9 cellular contexts compared by ENCODE assay signal in genomic region chr7:37336259-37336658, GRCh38.
DNase-seq lines count a peak whose midpoint lies in the region; ATAC-seq and TF ChIP-seq lines count a peak whose summit lies in the region.
"Had no signal": no experiment of that assay in that cellular context is flagged by ENCODE, and none has a peak within 500 bp of the region (broad histone marks: within the 10 kb centered on the region; RNA-seq: fewer than 3 reads in every experiment).

No MANE protein-coding gene starts in this region.

- H3K27me3 Mint-ChIP-seq in activated T-helper 2 cell treated with anti-CD3 and anti-CD28 coated beads, Interferon-gamma antibody, Interleukin-2, Interleukin-4, amounts not matched to agents 10 μg/mL and 5 μg/mL and 100 μg/mL, durations not matched to agents 14 hours and 24 hours and 36 hours (ENCODE audit: low read depth) = no peaks in the 10 kb centered on the region

- POLR2A ChIA-PET in HEK293T (lab: Yijun Ruan, JAX) = no interaction called here

- H3K36me3 ChIP-seq in GM06990 (ENCODE audit: control insufficient read depth, insufficient read depth, low read length) = peaks cover 1% of the 10 kb centered on the region; the same call in 1 of the 2 replicates
- H3K36me3 ChIP-seq: sigmoid colon had no signal

- TF ChIP-seq CTCF in GM06990 (IDR thresholded peaks at IDR 0.05; ENCODE audit: insufficient read depth, low read length, poor library complexity, severe bottlenecking) (no peak), foreskin fibroblast (IDR thresholded peaks at IDR 0.05; ENCODE audit: low read depth, low read length) (no peak)

- H3K4me3 ChIP-seq in GM06990 (replicated peaks; ENCODE audit: low read depth, low read length) (peak overlapping the region; percentile 38), foreskin fibroblast (ENCODE audit: low read depth in 1 of 2, low read length in 2 of 2) (no peak overlapping the region)
- H3K4me3 ChIP-seq: sigmoid colon had no signal

- peak; percentile 92 for ATAC-seq in GM19351 (IDR thresholded peaks at IDR 0.05; ENCODE audit: unreplicated experiment)
- peak; percentile 89 for ATAC-seq in HG03139 (IDR thresholded peaks at IDR 0.05; ENCODE audit: unreplicated experiment)

- no peaks in the 10 kb centered on the region for H3K27me3 ChIP-seq in GM06990 (replicated peaks; ENCODE audit: control insufficient read depth, insufficient read depth, low read length)
- H3K27me3 ChIP-seq: sigmoid colon had no signal

- peak overlapping the region; percentile 54 for H3K4me3 Mint-ChIP-seq in activated T-helper 2 cell treated with anti-CD3 and anti-CD28 coated beads, Interferon-gamma antibody, Interleukin-2, Interleukin-4, amounts not matched to agents 10 μg/mL and 5 μg/mL and 100 μg/mL, durations not matched to agents 14 hours and 24 hours and 36 hours (ENCODE audit: low read depth)

- intact Hi-C loops in activated T-helper 2 cell treated with anti-CD3 and anti-CD28 coated beads, Interferon-gamma antibody, Interleukin-2, Interleukin-4, amounts not matched to agents 10 μg/mL and 5 μg/mL and 100 μg/mL, durations not matched to agents 14 hours and 24 hours and 36 hours (cut with micrococcal nuclease) = loop anchor here (1.0 kb wide), 1 partner anchor 9 kb away; no protein-coding TSS in a partner anchor

- H3K4me1 Mint-ChIP-seq in activated T-helper 2 cell treated with anti-CD3 and anti-CD28 coated beads, Interferon-gamma antibody, Interleukin-2, Interleukin-4, amounts not matched to agents 10 μg/mL and 5 μg/mL and 100 μg/mL, durations not matched to agents 14 hours and 24 hours and 36 hours (ENCODE audit: low read depth) = peaks cover 82% of the 10 kb centered on the region

- peak overlapping the region; percentile 87 for H3K27ac Mint-ChIP-seq in activated T-helper 2 cell treated with anti-CD3 and anti-CD28 coated beads, Interferon-gamma antibody, Interleukin-2, Interleukin-4, amounts not matched to agents 10 μg/mL and 5 μg/mL and 100 μg/mL, durations not matched to agents 14 hours and 24 hours and 36 hours

- CTCF ChIA-PET in HEK293T (lab: Yijun Ruan, JAX) = no interaction called here

- peaks cover 94% of the 10 kb centered on the region for H3K36me3 Mint-ChIP-seq in activated T-helper 2 cell treated with anti-CD3 and anti-CD28 coated beads, Interferon-gamma antibody, Interleukin-2, Interleukin-4, amounts not matched to agents 10 μg/mL and 5 μg/mL and 100 μg/mL, durations not matched to agents 14 hours and 24 hours and 36 hours (ENCODE audit: low read depth)

- DNase-seq in GM06990 (ENCODE audit: extremely low read depth, insufficient read length) (peak; percentile 81), NCI-H146 treated with DMSO at 0.1 percent for 48 hours (lab: John Stamatoyannopoulos, UW; ENCODE audit: unreplicated experiment) (no peak), HEK293T (ENCODE audit: extremely low spot score) (no peak), foreskin fibroblast (no peak), inferior parietal cortex (ENCODE audit: extremely low spot score) (no peak)
- DNase-seq in activated T-helper 2 cell treated with anti-CD3 and anti-CD28 coated beads, Interferon-gamma antibody, Interleukin-2, Interleukin-4, amounts not matched to agents 10 μg/mL and 5 μg/mL and 100 μg/mL, durations not matched to agents 14 hours and 24 hours and 36 hours (ENCODE audit: low spot score) = no peak
- DNase-seq: sigmoid colon had no signal

- peaks cover 6% of the 10 kb centered on the region for H3K9me3 Mint-ChIP-seq in activated T-helper 2 cell treated with anti-CD3 and anti-CD28 coated beads, Interferon-gamma antibody, Interleukin-2, Interleukin-4, amounts not matched to agents 10 μg/mL and 5 μg/mL and 100 μg/mL, durations not matched to agents 14 hours and 24 hours and 36 hours

TF ChIP-seq in HEK293T, 16 proteins besides CTCF, POLR2A, EP300 and RAD21:
- TF ChIP-seq FOXA1 (IDR thresholded peaks at IDR 0.05) = no peak
- TF ChIP-seq LEF1 (IDR thresholded peaks at IDR 0.05; ENCODE audit: borderline replicate concordance) = no peak
- no peak for TF ChIP-seq CTBP1 (IDR thresholded peaks at IDR 0.05; ENCODE audit: borderline replicate concordance)
- TF ChIP-seq ELF4 (IDR thresholded peaks at IDR 0.05) = no peak
- TF ChIP-seq BHLHE40 (IDR thresholded peaks at IDR 0.05; ENCODE audit: borderline replicate concordance) = no peak
- TF ChIP-seq ARNT (IDR thresholded peaks at IDR 0.05) = no peak
- TF ChIP-seq TARDBP (IDR thresholded peaks at IDR 0.05) = no peak
- TF ChIP-seq FOXM1 (IDR thresholded peaks at IDR 0.05; ENCODE audit: borderline replicate concordance) = no peak
- TF ChIP-seq ZNF384 (IDR thresholded peaks at IDR 0.05) = no peak
- TF ChIP-seq SP1 (IDR thresholded peaks at IDR 0.05) = no peak
- no peak for TF ChIP-seq L3MBTL2 (conservative IDR thresholded peaks at IDR 0.05)
- TF ChIP-seq FOXK2 (IDR thresholded peaks at IDR 0.05) = no peak
- no peak for TF ChIP-seq NFRKB (IDR thresholded peaks at IDR 0.05)
